Comparison of ENCODE assay signal across 1 cellular context in the genomic region with DNA sequence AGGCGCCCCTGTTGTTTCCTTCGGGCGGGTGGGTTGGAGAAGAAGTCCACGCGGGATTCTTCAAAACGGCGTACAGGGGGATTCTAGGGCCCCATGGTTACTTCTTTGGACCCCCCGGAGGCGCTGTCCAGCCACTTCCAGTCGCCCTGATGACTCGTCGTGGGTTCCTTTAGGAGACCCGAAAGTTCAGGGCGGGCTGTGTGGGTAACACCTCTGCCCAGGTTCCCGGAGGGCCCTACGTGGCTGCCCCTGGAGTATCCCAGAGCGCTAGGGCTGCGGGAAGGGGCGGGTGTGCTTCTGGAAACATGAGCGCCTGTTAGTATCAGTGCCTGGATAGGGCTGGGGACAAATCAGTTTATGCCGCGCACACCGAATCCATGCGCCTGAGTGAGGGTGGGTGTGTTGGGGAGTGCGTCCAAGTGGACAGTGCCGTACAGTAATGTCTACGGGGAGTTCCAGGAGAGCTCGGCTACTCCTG.
TF ChIP-seq lines count a peak whose summit lies in the region.

No MANE protein-coding gene starts in this region.

TF ChIP-seq in H1, 55 proteins besides CTCF, POLR2A, EP300 and RAD21:
- TF ChIP-seq MAFK (IDR thresholded peaks at IDR 0.05; ENCODE audit: low read depth, low read length) (no peak), HDAC2 (IDR thresholded peaks at IDR 0.05; ENCODE audit: borderline replicate concordance in 1 of 2, low read depth in 2 of 2, low read length in 2 of 2) (no peak), KDM1A (IDR thresholded peaks at IDR 0.05; ENCODE audit: borderline replicate concordance, low read length) (no peak), TAF7 (optimal IDR thresholded peaks at IDR 0.05; ENCODE audit: borderline replicate concordance, low read depth, low read length) (no peak)
